In the genomic region with DNA sequence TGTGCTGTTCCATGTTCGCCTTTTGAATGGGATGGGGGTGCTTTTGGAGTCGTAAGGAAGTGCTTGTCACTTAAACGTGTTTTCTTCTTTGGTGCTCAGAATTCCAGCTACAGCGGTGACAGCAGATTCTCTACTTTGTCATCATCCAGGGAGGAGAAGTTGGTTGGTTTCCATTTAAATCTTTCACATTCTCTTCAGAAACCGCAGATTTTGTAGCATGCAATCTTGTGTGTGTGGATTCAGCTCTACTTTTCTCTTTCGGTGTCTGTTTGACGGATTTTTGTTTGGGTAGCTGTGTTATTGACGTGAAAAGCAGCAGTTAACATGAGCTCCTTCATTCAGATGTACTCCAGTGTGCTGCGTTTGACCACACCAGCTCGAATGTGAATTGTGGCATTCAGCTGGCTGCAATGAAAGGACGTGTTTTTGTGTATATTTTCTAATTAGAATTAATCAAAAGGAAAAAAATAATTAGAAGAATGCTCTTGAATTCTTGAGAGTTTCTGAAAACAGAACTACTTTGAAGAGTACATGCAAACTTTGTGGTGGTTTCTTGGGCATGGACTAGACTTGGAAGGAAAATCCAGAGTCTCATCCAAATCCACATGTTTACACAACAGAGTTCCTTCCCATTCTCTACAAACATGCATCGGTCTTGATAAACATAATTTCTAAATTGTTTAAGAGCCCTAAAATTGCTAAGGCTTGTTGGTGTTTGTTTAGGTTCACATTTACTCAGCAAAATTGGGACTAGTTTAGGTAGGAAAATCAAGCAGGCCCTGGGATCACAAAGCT, we compare ENCODE assay signal across 13 cellular contexts.
DNase-seq lines count a peak whose midpoint lies in the region; ATAC-seq and TF ChIP-seq lines count a peak whose summit lies in the region.
"Had no signal": no experiment of that assay in that cellular context is flagged by ENCODE, and none has a peak within 500 bp of the region (broad histone marks: within the 10 kb centered on the region; RNA-seq: fewer than 3 reads in every experiment).

No MANE protein-coding gene starts in this region.

- DNase-seq in AG04450 (ENCODE audit: low read depth, low spot score) = no peak
- no peak for DNase-seq in CD4-positive, alpha-beta T cell
- peak; percentile 55 for DNase-seq in mesenchymal stem cell
- DNase-seq in islet precursor cell = no peak
- DNase-seq: C1 segment of cervical spinal cord; cerebellar nuclear complex; H7; NCI-H2171 treated with DMSO at 0.1 percent for 48 hours; stimulated activated CD4-positive, alpha-beta T cell treated with anti-CD3 and anti-CD28 coated beads, Interleukin-4, amount 100 ng/mL, for 24 hours had no signal

- H2BK5ac ChIP-seq in mesenchymal stem cell (ENCODE audit: low read depth, low read length, poor library complexity, severe bottlenecking) = no peak overlapping the region

- TF ChIP-seq CTCF in AG04450 (IDR thresholded peaks at IDR 0.05; ENCODE audit: low read depth, low read length) = no peak
- no peak for TF ChIP-seq CTCF in CD4-positive, alpha-beta T cell (IDR thresholded peaks at IDR 0.05)

- no peaks in the 10 kb centered on the region for H3K9me3 Mint-ChIP-seq in CD4-positive, alpha-beta T cell
- H3K9me3 Mint-ChIP-seq in activated T-helper 17 cell treated with anti-CD3 and anti-CD28 coated beads, Interleukin-2, amount 50 U/mL, for 72 hours = no peaks in the 10 kb centered on the region

- no peak overlapping the region for H2BK12ac ChIP-seq in mesenchymal stem cell (ENCODE audit: low read length in 2 of 2)

- H3K9me3 ChIP-seq in AG04450 (ENCODE audit: control insufficient read depth, insufficient read depth, low read length) (no peaks in the 10 kb centered on the region), mesenchymal stem cell (ENCODE audit: control insufficient read depth, low read length) (no peaks in the 10 kb centered on the region)
- no peaks in the 10 kb centered on the region for H3K9me3 ChIP-seq in CD4-positive, alpha-beta T cell (ENCODE audit: control insufficient read depth, low read length)

- no peaks in the 10 kb centered on the region for H3K27me3 Mint-ChIP-seq in CD4-positive, alpha-beta T cell
- H3K27me3 Mint-ChIP-seq in activated T-helper 17 cell treated with anti-CD3 and anti-CD28 coated beads, Interleukin-2, amount 50 U/mL, for 72 hours = no peaks in the 10 kb centered on the region

- H2AFZ ChIP-seq in mesenchymal stem cell (ENCODE audit: low read depth, low read length) = no peak overlapping the region

- no peak overlapping the region for H3K9ac ChIP-seq in mesenchymal stem cell (ENCODE audit: low read length)

- H3K36me3 Mint-ChIP-seq in CD4-positive, alpha-beta T cell (ENCODE audit: low read depth) = peaks cover 63% of the 10 kb centered on the region
- peaks cover 93% of the 10 kb centered on the region for H3K36me3 Mint-ChIP-seq in activated T-helper 17 cell treated with anti-CD3 and anti-CD28 coated beads, Interleukin-2, amount 50 U/mL, for 72 hours (ENCODE audit: low read depth)

- H3K27ac ChIP-seq in AG04450 (ENCODE audit: low read depth, low read length) (peak overlapping the region; percentile 32), mesenchymal stem cell (ENCODE audit: low read length, poor library complexity, severe bottlenecking) (no peak overlapping the region)
- no peak overlapping the region for H3K27ac ChIP-seq in CD4-positive, alpha-beta T cell (ENCODE audit: low read depth, low read length)

- H3K4me1 ChIP-seq in mesenchymal stem cell (ENCODE audit: control insufficient read depth, insufficient read depth, low read depth, low read length) = peaks cover 29% of the 10 kb centered on the region

- H3K18ac ChIP-seq in mesenchymal stem cell (ENCODE audit: low read depth in 1 of 2, low read length in 2 of 2) = no peak overlapping the region

- CTCF ChIA-PET in AG04450 (lab: Charles Lee) = interaction anchor here (1.1 to 9.7 kb wide), 2 partner anchors 14 to 158 kb away, joined by 3 to 70 read pairs; no protein-coding TSS in a partner anchor
- CTCF ChIA-PET in CD4-positive, alpha-beta T cell (lab: Charles Lee) = interaction anchor here (3.6 to 4.1 kb wide), 2 partner anchors 15 to 57 kb away, joined by 11 to 15 read pairs; no protein-coding TSS in a partner anchor

- ATAC-seq in CD4-positive, alpha-beta T cell (ENCODE audit: poor library complexity) = no peak
- no peak for ATAC-seq in activated T-helper 17 cell treated with anti-CD3 and anti-CD28 coated beads, Interleukin-2, amount 50 U/mL, for 72 hours (replicated peaks)
- ATAC-seq in HG03342 (IDR thresholded peaks at IDR 0.05; ENCODE audit: unreplicated experiment) (no peak), HG03378 (IDR thresholded peaks at IDR 0.05; ENCODE audit: unreplicated experiment) (no peak), HG03432 (IDR thresholded peaks at IDR 0.05; ENCODE audit: unreplicated experiment) (no peak)

- H3K23ac ChIP-seq in mesenchymal stem cell (ENCODE audit: low read length in 2 of 2) = peak overlapping the region in 1 of 2 experiments; percentile 29

- H3K27me3 ChIP-seq in AG04450 (ENCODE audit: control insufficient read depth, insufficient read depth, low read length) (no peaks in the 10 kb centered on the region), mesenchymal stem cell (ENCODE audit: control insufficient read depth in 1 of 2, insufficient read depth in 1 of 2, low read length in 2 of 2) (no peaks in the 10 kb centered on the region)
- H3K27me3 ChIP-seq in CD4-positive, alpha-beta T cell (ENCODE audit: control insufficient read depth, insufficient read depth, low read length) = no peaks in the 10 kb centered on the region

- H3K14ac ChIP-seq in mesenchymal stem cell (ENCODE audit: low read length in 2 of 2) = no peak overlapping the region

- no peak overlapping the region for H2BK120ac ChIP-seq in mesenchymal stem cell (ENCODE audit: low read depth, low read length)

- H3K4ac ChIP-seq in mesenchymal stem cell (ENCODE audit: low read depth in 1 of 2, low read length in 2 of 2) = no peak overlapping the region

- H3K4me3 Mint-ChIP-seq in CD4-positive, alpha-beta T cell = no peak overlapping the region
- H3K4me3 Mint-ChIP-seq in activated T-helper 17 cell treated with anti-CD3 and anti-CD28 coated beads, Interleukin-2, amount 50 U/mL, for 72 hours = peak overlapping the region; percentile 82

- no peak overlapping the region for H3K4me2 ChIP-seq in mesenchymal stem cell (ENCODE audit: low read length, poor library complexity, severe bottlenecking)

- peaks cover 3 to 23% of the 10 kb centered on the region in 2 experiments for H3K36me3 ChIP-seq in mesenchymal stem cell (ENCODE audit: control insufficient read depth in 1 of 2, insufficient read depth in 2 of 2, low read depth in 1 of 2, low read length in 2 of 2)

- no peak overlapping the region for H3K4me3 ChIP-seq in AG04450 (ENCODE audit: low read depth, low read length)
- no peak overlapping the region for H3K4me3 ChIP-seq in mesenchymal stem cell (ENCODE audit: insufficient read depth in 1 of 2, low read depth in 1 of 2, low read length in 2 of 2)

- 85% methylated on average over 11 of the region's 12 CpGs for WGBS in mesenchymal stem cell

- no peak overlapping the region for H2BK15ac ChIP-seq in mesenchymal stem cell (ENCODE audit: low read depth, poor library complexity, severe bottlenecking)

- H3K79me1 ChIP-seq in mesenchymal stem cell (replicated peaks; ENCODE audit: low read length, poor library complexity, severe bottlenecking) = peaks cover 33% of the 10 kb centered on the region

- POLR2A ChIA-PET in AG04450 (lab: Yijun Ruan, JAX) = interaction anchor here (0.5 kb wide), 1 partner anchor 473 kb away, joined by 7 read pairs; no protein-coding TSS in a partner anchor
- POLR2A ChIA-PET in CD4-positive, alpha-beta T cell (lab: Charles Lee) = interaction anchor here (1.1 kb wide), 1 partner anchor 33 kb away, joined by 3 read pairs; no protein-coding TSS in a partner anchor

- intact Hi-C loops in CD4-positive, alpha-beta T cell (cut with DNase I, micrococcal nuclease) = no loop called here

- peaks cover 85% of the 10 kb centered on the region for H3K4me1 Mint-ChIP-seq in CD4-positive, alpha-beta T cell (ENCODE audit: low read depth)
- peaks cover 59% of the 10 kb centered on the region for H3K4me1 Mint-ChIP-seq in activated T-helper 17 cell treated with anti-CD3 and anti-CD28 coated beads, Interleukin-2, amount 50 U/mL, for 72 hours

- no peak overlapping the region for H4K91ac ChIP-seq in mesenchymal stem cell (ENCODE audit: low read length)

- H3K27ac Mint-ChIP-seq in CD4-positive, alpha-beta T cell = peak overlapping the region; percentile 11
- H3K27ac Mint-ChIP-seq in activated T-helper 17 cell treated with anti-CD3 and anti-CD28 coated beads, Interleukin-2, amount 50 U/mL, for 72 hours = peak overlapping the region; percentile 94

- no peak overlapping the region for H2AK5ac ChIP-seq in mesenchymal stem cell (ENCODE audit: low read length, severe bottlenecking)

- no peak overlapping the region for H4K8ac ChIP-seq in mesenchymal stem cell (ENCODE audit: low read length)
